ENCODE assay signal across 8 cellular contexts in the genomic region with DNA sequence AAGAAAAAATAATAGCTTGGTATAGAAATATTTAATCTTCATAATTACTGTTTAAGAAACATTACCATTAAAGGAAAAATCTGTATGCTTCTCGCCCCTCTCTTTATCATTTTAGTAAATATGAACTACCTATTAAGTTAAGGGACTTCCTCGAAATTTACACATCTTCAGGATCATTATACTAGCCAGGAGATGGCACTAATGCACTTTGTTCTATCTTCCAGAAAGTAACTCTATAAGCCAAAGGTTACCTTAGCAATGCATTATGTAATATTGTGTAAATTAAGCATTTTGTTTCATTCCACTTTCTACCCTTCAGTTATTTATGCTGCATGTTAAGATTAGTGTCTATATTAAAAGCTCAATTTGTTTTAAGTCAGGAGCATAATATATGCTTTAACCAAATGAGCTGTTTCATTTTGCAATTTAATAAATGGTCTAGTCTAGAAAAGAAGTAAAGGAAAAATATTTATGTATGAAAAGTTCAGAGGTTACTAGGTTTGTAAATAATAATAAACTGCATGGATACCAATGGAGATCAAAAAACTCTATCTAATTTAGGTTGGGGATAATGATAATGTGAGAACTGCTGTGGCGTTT.
A peak's percentile ranks its signal among the peaks of the same experiment; 100 is the strongest.
DNase-seq lines count a peak whose midpoint lies in the region; ATAC-seq and TF ChIP-seq lines count a peak whose summit lies in the region.

No MANE protein-coding gene starts in this region.

- H3K9me3 Mint-ChIP-seq in natural killer cell, result peaks cover 2 to 3% of the 10 kb centered on the region in 2 donors
- no peaks in the 10 kb centered on the region for H3K9me3 Mint-ChIP-seq in activated T-cell treated with anti-CD3 and anti-CD28 coated beads, Interleukin-2, amount 50 U/mL, for 24 hours

- H3K4me2 ChIP-seq in fibroblast of lung (ENCODE audit: extremely low read depth, insufficient read depth, low read length), result no peak overlapping the region

- TF ChIP-seq CTCF in fibroblast of lung (conservative IDR thresholded peaks at IDR 0.05 in 1 of 2, IDR thresholded peaks at IDR 0.05 in 1 of 2; ENCODE audit: low read depth in 1 of 2, low read length in 2 of 2) (no peak), natural killer cell (IDR thresholded peaks at IDR 0.05) (no peak)

- intact Hi-C loops in natural killer cell (cut with micrococcal nuclease), result no loop called here

- ATAC-seq in HG03342 (IDR thresholded peaks at IDR 0.05; ENCODE audit: unreplicated experiment), result peak; percentile 53
- ATAC-seq in natural killer cell, result no peak
- ATAC-seq in GM19035 (IDR thresholded peaks at IDR 0.05; ENCODE audit: unreplicated experiment), result no peak

- H3K4me3 Mint-ChIP-seq in natural killer cell, result no peak overlapping the region
- H3K4me3 Mint-ChIP-seq in activated T-cell treated with anti-CD3 and anti-CD28 coated beads, Interleukin-2, amount 50 U/mL, for 24 hours, result no peak overlapping the region

- H3K9me3 ChIP-seq in fibroblast of lung (ENCODE audit: control insufficient read depth, insufficient read depth, low read depth, low read length), result no peaks in the 10 kb centered on the region

- in situ Hi-C loops in Caki2 (cut with HindIII; ENCODE audit: low pct_unique_long_range_greater_than_20kb, low sequenced_read_pairs), result no loop called here

- no peaks in the 10 kb centered on the region for H3K27me3 Mint-ChIP-seq in natural killer cell (ENCODE audit: low read depth in 2 of 2)
- peaks cover 3% of the 10 kb centered on the region for H3K27me3 Mint-ChIP-seq in activated T-cell treated with anti-CD3 and anti-CD28 coated beads, Interleukin-2, amount 50 U/mL, for 24 hours

- no peak overlapping the region for H2AFZ ChIP-seq in fibroblast of lung (ENCODE audit: low read length)

- no peak overlapping the region for H3K27ac ChIP-seq in fibroblast of lung (ENCODE audit: insufficient read depth, low read length)

- peak; percentile 18 for DNase-seq in Caki2 (ENCODE audit: low read depth)
- peak; percentile 11 for DNase-seq in NOMO-1 treated with dmso at 0.1 percent for 144 hours (lab: John Stamatoyannopoulos, UW; ENCODE audit: unreplicated experiment)
- DNase-seq in fibroblast of lung (ENCODE audit: low read depth in 2 of 2), result peak; percentile 18 to 31
- DNase-seq in natural killer cell, result no peak
- DNase-seq in activated naive CD4-positive, alpha-beta T cell treated with Interleukin-2 at 50 U/mL for 16 hours, result no peak
- no peak for DNase-seq in activated T-cell treated with anti-CD3 and anti-CD28 coated beads, Interleukin-2, amount 50 U/mL, for 24 hours

- H4K20me1 ChIP-seq in fibroblast of lung (ENCODE audit: control insufficient read depth, extremely low read depth, insufficient read depth, low read length), result no peaks in the 10 kb centered on the region

- H3K36me3 ChIP-seq in fibroblast of lung (ENCODE audit: control insufficient read depth, insufficient read depth, low read length), result no peaks in the 10 kb centered on the region

- H3K4me1 ChIP-seq in fibroblast of lung (ENCODE audit: control insufficient read depth, extremely low read depth, insufficient read depth, low read length), result no peaks in the 10 kb centered on the region

- no peaks in the 10 kb centered on the region for H3K79me2 ChIP-seq in fibroblast of lung (ENCODE audit: control insufficient read depth, insufficient read depth, low read length)

- no peaks in the 10 kb centered on the region for H3K36me3 Mint-ChIP-seq in natural killer cell
- no peaks in the 10 kb centered on the region for H3K36me3 Mint-ChIP-seq in activated T-cell treated with anti-CD3 and anti-CD28 coated beads, Interleukin-2, amount 50 U/mL, for 24 hours (ENCODE audit: low read depth)

- no peak overlapping the region for H3K9ac ChIP-seq in fibroblast of lung (ENCODE audit: insufficient read depth, low read length)

- H3K27me3 ChIP-seq in fibroblast of lung (ENCODE audit: control insufficient read depth, insufficient read depth, low read length), result no peaks in the 10 kb centered on the region

- no peak overlapping the region for H3K27ac Mint-ChIP-seq in natural killer cell
- no peak overlapping the region for H3K27ac Mint-ChIP-seq in activated T-cell treated with anti-CD3 and anti-CD28 coated beads, Interleukin-2, amount 50 U/mL, for 24 hours

- no peak overlapping the region for H3K4me3 ChIP-seq in fibroblast of lung (replicated peaks in 1 of 4; ENCODE audit: control extremely low read depth in 1 of 4, insufficient read depth in 1 of 4, low read depth in 3 of 4, low read length in 4 of 4)

- H3K4me1 Mint-ChIP-seq in natural killer cell, result no peaks in the 10 kb centered on the region
- H3K4me1 Mint-ChIP-seq in activated T-cell treated with anti-CD3 and anti-CD28 coated beads, Interleukin-2, amount 50 U/mL, for 24 hours (ENCODE audit: low read depth), result peaks cover 8% of the 10 kb centered on the region

Comparison
In these comparisons a context has a peak if more than half of its experiments do, and no peak if none do; other contexts are left out.
1. DNase-seq: peak in Caki2 (single experiment), NOMO-1 treated with dmso at 0.1 percent for 144 hours (single experiment) and fibroblast of lung (2 of 2); none in natural killer cell (single experiment), activated naive CD4-positive, alpha-beta T cell treated with Interleukin-2 at 50 U/mL for 16 hours (single experiment) and activated T-cell treated with anti-CD3 and anti-CD28 coated beads, Interleukin-2, amount 50 U/mL, for 24 hours (single experiment).